22 cellular contexts compared by ENCODE assay signal in the genomic region with DNA sequence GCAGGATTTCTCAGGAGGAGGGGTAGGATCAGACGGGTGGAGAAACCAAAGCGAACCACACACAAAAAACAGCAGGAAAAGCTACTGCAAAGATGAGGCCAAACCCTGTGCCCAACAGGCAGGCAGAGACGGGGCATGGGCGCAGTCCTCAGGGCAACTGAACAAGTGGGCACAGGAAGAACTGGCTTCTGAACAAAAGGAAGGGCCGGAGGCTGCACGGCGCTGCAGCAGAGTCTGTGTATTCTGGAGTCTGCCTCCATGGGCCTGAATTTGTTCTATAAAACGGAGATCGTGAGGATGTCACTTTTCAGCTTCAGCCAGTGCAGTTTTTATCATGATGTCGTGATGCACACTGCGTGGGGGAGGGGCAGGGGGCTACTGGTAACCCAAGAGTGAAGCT.
A peak's percentile ranks its signal among the peaks of the same experiment; 100 is the strongest.
DNase-seq lines count a peak whose midpoint lies in the region; ATAC-seq and TF ChIP-seq lines count a peak whose summit lies in the region.
"Had no signal": no experiment of that assay in that cellular context is flagged by ENCODE, and none has a peak within 500 bp of the region (broad histone marks: within the 10 kb centered on the region; RNA-seq: fewer than 3 reads in every experiment).

No MANE protein-coding gene starts in this region.

- TF ChIP-seq POLR2A in spleen (IDR thresholded peaks at IDR 0.05): no peak

- CTCF ChIA-PET in activated CD8-positive, alpha-beta memory T cell treated with anti-CD3 and anti-CD28 coated beads, Interleukin-2, amount 10 ng/mL, durations not matched to agents 7 days and 5 days (lab: Charles Lee): no interaction called here

- H3K4me3 ChIP-seq in mesendoderm (ENCODE audit: low read length) (no peak overlapping the region), spleen (no peak overlapping the region)
- H3K4me3 ChIP-seq: BLaER1, GM23248, K562, MG63, SJSA1 had no signal

- intact Hi-C loops in spleen (cut with DNase I; ENCODE audit: low total_unique reads): no loop called here

- H3K27ac Mint-ChIP-seq in activated CD8-positive, alpha-beta memory T cell treated with anti-CD3 and anti-CD28 coated beads, Interleukin-2, amount 10 ng/mL, durations not matched to agents 7 days and 5 days: no peak overlapping the region
- H3K27ac Mint-ChIP-seq in endothelial cell (ENCODE audit: unreplicated experiment): no peak overlapping the region
- no peak overlapping the region for H3K27ac Mint-ChIP-seq in T-helper 17 cell
- H3K27ac Mint-ChIP-seq: CD4-positive, alpha-beta T cell; H9 had no signal

- H3K9me3 ChIP-seq in spleen: peaks cover 0 to 21% (median 13%) of the 10 kb centered on the region in 8 donors
- no peaks in the 10 kb centered on the region for H3K9me3 ChIP-seq in T-helper 17 cell (ENCODE audit: control insufficient read depth, low read length, poor library complexity, severe bottlenecking)
- H3K9me3 ChIP-seq: MG63, SJSA1 had no signal

- no peak for TF ChIP-seq CTCF in endothelial cell (IDR thresholded peaks at IDR 0.05; ENCODE audit: unreplicated experiment)
- no peak for TF ChIP-seq CTCF in spleen (IDR thresholded peaks at IDR 0.05 in 8 of 11, conservative IDR thresholded peaks at IDR 0.05 in 3 of 11)

- no peak overlapping the region for H2BK15ac ChIP-seq in mesendoderm (replicated peaks; ENCODE audit: low read depth)

- peaks cover 5% of the 10 kb centered on the region for H3K27me3 Mint-ChIP-seq in activated CD8-positive, alpha-beta memory T cell treated with anti-CD3 and anti-CD28 coated beads, Interleukin-2, amount 10 ng/mL, durations not matched to agents 7 days and 5 days
- H3K27me3 Mint-ChIP-seq in endothelial cell (ENCODE audit: unreplicated experiment): no peaks in the 10 kb centered on the region
- peaks cover 31% of the 10 kb centered on the region for H3K27me3 Mint-ChIP-seq in T-helper 17 cell

- no peak overlapping the region for H4K8ac ChIP-seq in mesendoderm (ENCODE audit: low read depth, low read length)

- H3K36me3 Mint-ChIP-seq in activated CD8-positive, alpha-beta memory T cell treated with anti-CD3 and anti-CD28 coated beads, Interleukin-2, amount 10 ng/mL, durations not matched to agents 7 days and 5 days: no peaks in the 10 kb centered on the region
- no peaks in the 10 kb centered on the region for H3K36me3 Mint-ChIP-seq in endothelial cell (ENCODE audit: low read depth, unreplicated experiment)
- H3K36me3 Mint-ChIP-seq in T-helper 17 cell (ENCODE audit: low read depth): no peaks in the 10 kb centered on the region

- ATAC-seq in activated CD8-positive, alpha-beta memory T cell treated with anti-CD3 and anti-CD28 coated beads, Interleukin-2, amount 10 ng/mL, durations not matched to agents 7 days and 5 days: no peak
- ATAC-seq in T-helper 17 cell: no peak
- ATAC-seq: K562 had no signal

- no peaks in the 10 kb centered on the region for H3K79me2 ChIP-seq in mesendoderm (ENCODE audit: control insufficient read depth, insufficient read depth, low read length)

- H3K4me3 Mint-ChIP-seq in activated CD8-positive, alpha-beta memory T cell treated with anti-CD3 and anti-CD28 coated beads, Interleukin-2, amount 10 ng/mL, durations not matched to agents 7 days and 5 days: no peak overlapping the region
- H3K4me3 Mint-ChIP-seq in endothelial cell (ENCODE audit: unreplicated experiment): peak overlapping the region; percentile 13
- H3K4me3 Mint-ChIP-seq in T-helper 17 cell: no peak overlapping the region
- H3K4me3 Mint-ChIP-seq: CD4-positive, alpha-beta T cell; H9 had no signal

- no peak overlapping the region for H3K4me2 ChIP-seq in mesendoderm (ENCODE audit: low read length)
- H3K4me2 ChIP-seq: BLaER1 had no signal

- no peaks in the 10 kb centered on the region for H3K4me1 Mint-ChIP-seq in activated CD8-positive, alpha-beta memory T cell treated with anti-CD3 and anti-CD28 coated beads, Interleukin-2, amount 10 ng/mL, durations not matched to agents 7 days and 5 days
- H3K4me1 Mint-ChIP-seq in endothelial cell (ENCODE audit: unreplicated experiment) (peaks cover 7% of the 10 kb centered on the region), T-helper 17 cell (peaks cover 2% of the 10 kb centered on the region)

- H3K18ac ChIP-seq in mesendoderm (ENCODE audit: low read length): no peak overlapping the region

- no peak overlapping the region for H2BK120ac ChIP-seq in mesendoderm (ENCODE audit: low read depth, low read length)

- no peaks in the 10 kb centered on the region for H3K79me1 ChIP-seq in mesendoderm (ENCODE audit: low read length)

- H3K36me3 ChIP-seq in mesendoderm (ENCODE audit: control insufficient read depth, insufficient read depth, low read length): no peaks in the 10 kb centered on the region
- H3K36me3 ChIP-seq in spleen: no peaks in the 10 kb centered on the region
- H3K36me3 ChIP-seq: BLaER1, MG63, SJSA1 had no signal

- H3K27me3 ChIP-seq in mesendoderm (ENCODE audit: insufficient read depth, low read length, poor library complexity) (no peaks in the 10 kb centered on the region), spleen (replicated peaks in 1 of 7) (peaks cover 0 to 46% (median 0%) of the 10 kb centered on the region in 7 donors)
- H3K27me3 ChIP-seq: BLaER1, MG63 had no signal

- DNase-seq in activated CD8-positive, alpha-beta memory T cell treated with anti-CD3 and anti-CD28 coated beads, Interleukin-2, amount 50 U/mL, for 48 hours: peak; percentile 33
- DNase-seq in activated CD8-positive, alpha-beta memory T cell treated with anti-CD3 and anti-CD28 coated beads, Interleukin-2, amount 10 ng/mL, durations not matched to agents 7 days and 5 days: no peak
- DNase-seq in endothelial cell (ENCODE audit: low spot score): no peak
- no peak for DNase-seq in mesendoderm
- peak; percentile 47 for DNase-seq in spleen
- DNase-seq in T-helper 17 cell: no peak
- no peak for DNase-seq in epidermal melanocyte (ENCODE audit: insufficient read length, low spot score)
- DNase-seq in amygdala (lab: John Stamatoyannopoulos, UW): no peak
- DNase-seq: 8988T; CD4-positive, alpha-beta T cell; DMS53; GM23248; H9; MG63; NCI-H1105 treated with DMSO at 0.1 percent for 48 hours; NCI-H2029; NCI-H2227 treated with DMSO at 0.1 percent for 48 hours; Right ventricle myocardium superior; RPMI8226 had no signal

- no peaks in the 10 kb centered on the region for H3K4me1 ChIP-seq in mesendoderm (ENCODE audit: control insufficient read depth, low read depth, low read length)
- no peaks in the 10 kb centered on the region for H3K4me1 ChIP-seq in spleen
- H3K4me1 ChIP-seq: BLaER1, SJSA1 had no signal

- no peak overlapping the region for H3K9ac ChIP-seq in mesendoderm (ENCODE audit: low read length)
- H3K9ac ChIP-seq: BLaER1, GM23248 had no signal

- no peak overlapping the region for H3K23ac ChIP-seq in mesendoderm (ENCODE audit: low read length)

- H2AK5ac ChIP-seq in mesendoderm (ENCODE audit: low read length): peak overlapping the region; percentile 75

- no peak overlapping the region for H3K4ac ChIP-seq in mesendoderm (ENCODE audit: low read depth, low read length)

- peak overlapping the region; percentile 9 for H2BK5ac ChIP-seq in mesendoderm (ENCODE audit: low read length)

- no peak overlapping the region for H4K5ac ChIP-seq in mesendoderm (ENCODE audit: low read length)

- H3K27ac ChIP-seq in mesendoderm (ENCODE audit: low read depth, low read length): no peak overlapping the region
- no peak overlapping the region for H3K27ac ChIP-seq in spleen
- H3K27ac ChIP-seq: BLaER1, GM23248, SJSA1 had no signal

- no peak overlapping the region for H3K56ac ChIP-seq in mesendoderm (ENCODE audit: low read length)

- no peaks in the 10 kb centered on the region for H3K9me3 Mint-ChIP-seq in activated CD8-positive, alpha-beta memory T cell treated with anti-CD3 and anti-CD28 coated beads, Interleukin-2, amount 10 ng/mL, durations not matched to agents 7 days and 5 days (ENCODE audit: low read depth)
- peaks cover 14% of the 10 kb centered on the region for H3K9me3 Mint-ChIP-seq in endothelial cell (ENCODE audit: unreplicated experiment)
- H3K9me3 Mint-ChIP-seq: CD4-positive, alpha-beta T cell had no signal

- WGBS in mesendoderm (ENCODE audit: extremely low coverage, insufficient coverage, low lambda C conversion rate): no CpG with 5 or more reads among the region's 11 CpGs
- 78 to 91% (median 84%) methylated on average over 11 of the region's 11 CpGs for WGBS in spleen, 5 donors

Comparison
In these comparisons a context has a peak if more than half of its experiments do, and no peak if none do; other contexts are left out.
1. DNase-seq: peak in activated CD8-positive, alpha-beta memory T cell treated with anti-CD3 and anti-CD28 coated beads, Interleukin-2, amount 50 U/mL, for 48 hours (single experiment) and spleen (single experiment); none in activated CD8-positive, alpha-beta memory T cell treated with anti-CD3 and anti-CD28 coated beads, Interleukin-2, amount 10 ng/mL, durations not matched to agents 7 days and 5 days (single experiment), endothelial cell (single experiment), mesendoderm (single experiment), T-helper 17 cell (0 of 3), epidermal melanocyte (single experiment) and amygdala (0 of 56).